8 cellular contexts compared by ENCODE assay signal in the genomic region with DNA sequence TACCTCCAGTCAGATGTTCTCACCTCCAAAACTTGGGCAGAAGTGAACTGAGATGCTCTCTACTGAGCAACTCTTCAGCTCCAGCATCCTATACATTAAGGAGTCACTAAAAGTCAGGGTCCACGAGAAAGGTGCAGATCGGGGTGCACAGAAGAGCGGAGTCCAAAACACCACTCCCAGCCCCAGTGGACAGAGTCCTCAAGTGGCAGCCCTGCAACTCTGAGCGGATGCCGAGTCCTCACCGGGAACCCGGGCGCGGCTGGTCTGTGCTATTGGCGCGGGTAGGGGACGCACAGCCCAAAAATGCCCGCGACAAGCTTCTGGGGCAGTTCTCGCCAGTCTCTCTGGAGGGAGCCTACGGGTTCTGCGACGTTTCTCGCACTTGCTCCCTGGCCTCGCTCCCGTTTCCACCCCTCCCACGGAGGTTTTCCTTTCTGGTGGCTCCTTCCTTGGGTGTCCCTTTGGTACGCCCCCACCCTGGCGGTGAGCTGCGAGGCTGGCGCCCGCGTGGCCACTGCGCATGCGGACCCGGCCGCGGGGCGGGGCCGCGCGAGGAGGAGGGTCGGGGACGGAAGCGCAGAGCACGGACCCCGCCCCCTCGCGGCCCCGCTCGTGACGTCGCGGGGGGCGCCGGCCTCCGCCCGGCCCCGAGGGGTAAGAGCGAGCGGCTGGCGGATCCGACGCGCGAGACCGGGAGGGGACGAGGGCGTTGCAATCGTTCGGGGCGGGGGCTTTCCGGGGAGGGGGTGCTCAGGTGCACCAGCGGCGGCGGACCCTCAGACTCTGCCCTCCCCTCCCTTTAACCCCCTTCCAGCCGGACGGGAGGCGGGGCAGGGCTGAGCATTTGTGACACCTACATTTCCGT. TPM values are rescaled to one million over a fixed set of nuclear protein-coding genes. Genes with fewer than 3 reads are reported as not detected.
A peak's percentile ranks its signal among the peaks of the same experiment; 100 is the strongest.
DNase-seq lines count a peak whose midpoint lies in the region; ATAC-seq and TF ChIP-seq lines count a peak whose summit lies in the region.

TSS of gene TMEM219 (plus strand) at position 601 of the 865 bp plus-strand sequence. CDS start 1,065 bp downstream, outside the sequence.

- H3K27ac ChIP-seq in colonic mucosa: peak within 1 kb of the TSS; percentile 98

- peak within 1 kb of the TSS; percentile 91 to 97 for H3K9ac ChIP-seq in colonic mucosa (ENCODE audit: low read depth in 2 of 2, low read length in 2 of 2)

- H3K9me3 ChIP-seq in colonic mucosa: no peaks in the 10 kb centered on the region

- ATAC-seq in GM19043 (IDR thresholded peaks at IDR 0.05; ENCODE audit: low read depth, unreplicated experiment) (peak; percentile 78), HG03378 (IDR thresholded peaks at IDR 0.05; ENCODE audit: unreplicated experiment) (peak; percentile 61)

- no peaks in the 10 kb centered on the region for H3K27me3 ChIP-seq in colonic mucosa

- intact Hi-C loops in colonic mucosa (cut with DNase I): no loop called here

- H3K4me3 ChIP-seq in AG10803 (ENCODE audit: low read length) (peak within 1 kb of the TSS; percentile 87), colonic mucosa (peak within 1 kb of the TSS; percentile 72)

- peaks cover 9% of the 10 kb centered on the region for H3K4me1 ChIP-seq in colonic mucosa

- TF ChIP-seq CTCF in AG10803 (conservative IDR thresholded peaks at IDR 0.05; ENCODE audit: low read length): peak; percentile 44
- TF ChIP-seq CTCF in colonic mucosa (IDR thresholded peaks at IDR 0.05): peak; percentile 25

- H3K36me3 ChIP-seq in colonic mucosa: no peaks in the 10 kb centered on the region

- DNase-seq in AG10803 (ENCODE audit: low read depth) (peak; percentile 84), NCI-H526 (lab: John Stamatoyannopoulos, UW) (peak; percentile 63 to 92), colonic mucosa (peak; percentile 92), left kidney (ENCODE audit: low read depth, low spot score) (peak; percentile 97)
- peak; percentile 93 for DNase-seq in activated CD4-positive, alpha-beta T cell treated with anti-CD3 and anti-CD28 coated beads for 48 hours
- DNase-seq in stimulated activated CD4-positive, alpha-beta T cell treated with anti-CD3 and anti-CD28 coated beads, Interleukin-2, amount 100 ng/mL, for 24 hours: peak; percentile 93 to 94

RNA-seq across cellular contexts. Expression of gene TMEM219, which starts in this region (rescaled TPM):
- total RNA-seq in colonic mucosa: 100 to 1,000 TPM; 149 to 174 TPM

Comparison
In these comparisons a context has a peak if more than half of its experiments do, and no peak if none do; other contexts are left out.
1. Peak in every context shown above with its lines: DNase-seq, ATAC-seq, H3K4me3 ChIP-seq and H3K27ac ChIP-seq.